Comparison of ENCODE assay signal across 9 cellular contexts in the genomic region with DNA sequence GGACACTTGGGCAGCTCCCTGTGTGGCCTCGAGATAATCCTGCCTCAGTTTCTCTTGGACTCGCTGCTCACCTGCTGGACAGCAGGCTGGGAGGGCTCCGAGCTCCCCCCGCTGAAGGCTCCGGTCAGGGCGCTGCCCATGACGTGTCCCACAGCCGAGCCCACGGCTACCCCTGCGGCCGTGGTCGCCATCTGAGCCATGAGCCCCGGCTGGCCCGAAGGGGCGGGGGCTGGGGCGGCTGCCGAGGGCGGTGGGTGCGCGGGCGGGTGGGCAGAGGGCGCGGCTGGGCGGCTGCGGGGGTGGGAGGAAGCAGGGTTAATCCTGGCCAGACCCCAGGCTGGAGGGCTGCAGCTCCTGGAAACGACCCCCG. TPM values are rescaled to one million over a fixed set of nuclear protein-coding genes. Genes with fewer than 3 reads are reported as not detected.
DNase-seq lines count a peak whose midpoint lies in the region; ATAC-seq, FAIRE-seq and TF ChIP-seq lines count a peak whose summit lies in the region.
"Had no signal": no experiment of that assay in that cellular context is flagged by ENCODE, and none has a peak within 500 bp of the region (broad histone marks: within the 10 kb centered on the region; RNA-seq: fewer than 3 reads in every experiment).

No MANE protein-coding gene starts in this region.

- H3K36me3 ChIP-seq in OCI-LY1 (ENCODE audit: insufficient read depth, low read length) (peaks cover 39% of the 10 kb centered on the region), H1 (ENCODE audit: control insufficient read depth in 2 of 4, insufficient read depth in 4 of 4, low read length in 3 of 4) (no peaks in the 10 kb centered on the region)

- no peak overlapping the region; the same call in 1 of the 2 replicates for H2BK12ac ChIP-seq in H1 (ENCODE audit: low read depth, low read length)

- no peak overlapping the region for H3K56ac ChIP-seq in H1 (replicated peaks; ENCODE audit: insufficient read length, low read depth, low read length)

- DNase-seq in AG10803 (ENCODE audit: low read depth) = no peak
- no peak for DNase-seq in H1 (ENCODE audit: low read depth in 1 of 2, low spot score in 2 of 2)
- no peak for DNase-seq in naive thymus-derived CD8-positive, alpha-beta T cell
- no peak for DNase-seq in NCI-H524 treated with DMSO at 0.1 percent for 48 hours (lab: John Stamatoyannopoulos, UW)
- DNase-seq in GOT3 (lab: John Stamatoyannopoulos, UW) = no peak
- DNase-seq in mesenteric fat pad (ENCODE audit: low spot score) = no peak

- no peak for FAIRE-seq in H1 (lab: Jason Lieb, UNC)

- H3K18ac ChIP-seq in H1 (ENCODE audit: extremely low read depth, low read length) = no peak overlapping the region

- H2BK15ac ChIP-seq in H1 (ENCODE audit: low read length) = no peak overlapping the region

- POLR2A ChIA-PET in H1 (lab: Charles Lee; ENCODE audit: partially characterized antibody) = interaction anchor here (0.6 to 4.5 kb wide), 15 partner anchors 8 to 126 kb away, joined by 3 to 22 read pairs (median 3); a partner anchor contains a TSS
- POLR2A ChIA-PET in naive thymus-derived CD8-positive, alpha-beta T cell (lab: Charles Lee) = interaction anchor here (0.8 to 8.2 kb wide), 9 partner anchors 8 to 90 kb away, joined by 3 to 65 read pairs (median 4); a partner anchor contains a TSS

- H3K79me2 ChIP-seq in OCI-LY1 (ENCODE audit: insufficient read depth, low read length) (peaks cover 3% of the 10 kb centered on the region; the same call in 1 of the 2 replicates), H1 (ENCODE audit: control insufficient read depth in 1 of 2, insufficient read depth in 2 of 2, low read length in 2 of 2) (no peaks in the 10 kb centered on the region)

- peak overlapping the region; percentile 79 for H3K4me2 ChIP-seq in OCI-LY1 (ENCODE audit: low read length)
- H3K4me2 ChIP-seq in H1 (ENCODE audit: insufficient read depth in 1 of 2, low read depth in 2 of 2, low read length in 2 of 2) = peak overlapping the region; percentile 73 to 99

- no peak for TF ChIP-seq EP300 in H1 (IDR thresholded peaks at IDR 0.05; ENCODE audit: borderline replicate concordance in 1 of 2, low read depth in 2 of 2, low read length in 2 of 2)

- no peak for TF ChIP-seq POLR2A in H1 (IDR thresholded peaks at IDR 0.05; ENCODE audit: control extremely low read depth in 1 of 2, low read depth in 2 of 2, low read length in 2 of 2)

- no peaks in the 10 kb centered on the region for H3K27me3 ChIP-seq in OCI-LY1 (ENCODE audit: insufficient read depth, low read length)
- H3K27me3 ChIP-seq in H1 (replicated peaks in 1 of 4; ENCODE audit: control insufficient read depth in 3 of 4, extremely low read depth in 1 of 4, insufficient read depth in 3 of 4, low read length in 3 of 4) = peaks cover 0 to 13% (median 9%) of the 10 kb centered on the region in 4 experiments; a peak in 6 of 7 replicates

- H3K23ac ChIP-seq in H1 (ENCODE audit: insufficient read length) = no peak overlapping the region

- H4K91ac ChIP-seq in H1 (replicated peaks; ENCODE audit: insufficient read length, low read length) = peak overlapping the region; percentile 87

- peaks cover 11% of the 10 kb centered on the region for H3K23me2 ChIP-seq in H1 (ENCODE audit: low read depth, low read length)

- no peaks in the 10 kb centered on the region for H3K27me3 Mint-ChIP-seq in naive thymus-derived CD8-positive, alpha-beta T cell

- H2AFZ ChIP-seq in OCI-LY1 (ENCODE audit: low read length) = no peak overlapping the region
- no peak overlapping the region for H2AFZ ChIP-seq in H1 (ENCODE audit: low read length)

- H3K36me3 Mint-ChIP-seq in naive thymus-derived CD8-positive, alpha-beta T cell = peaks cover 0 to 2% (median 0%) of the 10 kb centered on the region in 3 donors

- H3K4ac ChIP-seq in H1 (replicated peaks; ENCODE audit: insufficient read length, low read depth, low read length) = peak overlapping the region; percentile 48

- CTCF ChIA-PET in H1 (lab: Charles Lee; ENCODE audit: partially characterized antibody) = interaction anchor here (0.7 to 9.6 kb wide), 15 partner anchors 12 to 173 kb away, joined by 3 to 73 read pairs (median 3); a partner anchor contains a TSS

- H3K9ac ChIP-seq in OCI-LY1 (ENCODE audit: low read length) (peak overlapping the region; percentile 88), H1 (replicated peaks in 1 of 4; ENCODE audit: extremely low read depth in 1 of 4, low read depth in 3 of 4, low read length in 3 of 4) (peak overlapping the region in 2 of 4 experiments; percentile 20 to 39; a peak in 1 of 7 replicates)

- H3K4me1 ChIP-seq in OCI-LY1 (ENCODE audit: insufficient read depth, low read length, severe bottlenecking) (peaks cover 74% of the 10 kb centered on the region), H1 (replicated peaks in 1 of 4; ENCODE audit: control insufficient read depth in 3 of 4, insufficient read depth in 4 of 4, low read length in 3 of 4) (peaks cover 0 to 32% (median 21%) of the 10 kb centered on the region in 4 experiments; a peak in 6 of 7 replicates)

- peak overlapping the region; percentile 65 to 90 (median 82) for H3K4me3 Mint-ChIP-seq in naive thymus-derived CD8-positive, alpha-beta T cell

- H3F3A ChIP-seq in OCI-LY1 (ENCODE audit: insufficient read depth, low read length) = no peaks in the 10 kb centered on the region

- H3K79me1 ChIP-seq in H1 (ENCODE audit: low read depth, low read length) = no peaks in the 10 kb centered on the region

- 13% methylated on average over 11 of the region's 27 CpGs; no CpG with 5 or more reads in 1 of the 2 experiments for WGBS in H1 (ENCODE audit: extremely low coverage in 1 of 2, insufficient coverage in 1 of 2, insufficient read length in 1 of 2, insufficient replicate concordance in 2 of 2, low coverage in 1 of 2, low lambda C conversion rate in 2 of 2, missing lambda C conversion rate in 1 of 2), 2 experiments

- peak in 1 of 2 donors; percentile 3 for ATAC-seq in naive thymus-derived CD8-positive, alpha-beta T cell
- ATAC-seq in GM18511 (IDR thresholded peaks at IDR 0.05; ENCODE audit: unreplicated experiment) = no peak

- no peaks in the 10 kb centered on the region for H3K9me3 Mint-ChIP-seq in naive thymus-derived CD8-positive, alpha-beta T cell

- H3K4me3 ChIP-seq in AG10803 (ENCODE audit: low read length) (peak overlapping the region; percentile 74), OCI-LY1 (ENCODE audit: low read depth, low read length, poor library complexity, severe bottlenecking) (peak overlapping the region; percentile 82), H1 (ENCODE audit: extremely low read depth in 1 of 4, insufficient read depth in 2 of 4, low read depth in 3 of 4, low read length in 4 of 4) (peak overlapping the region; percentile 63 to 96 (median 74))

- H4K5ac ChIP-seq in H1 (ENCODE audit: insufficient read length, low read depth, low read length) = no peak overlapping the region

- H4K20me1 ChIP-seq in OCI-LY1 (ENCODE audit: insufficient read depth, low read length) = no peaks in the 10 kb centered on the region
- peaks cover 0 to 16% of the 10 kb centered on the region in 2 experiments for H4K20me1 ChIP-seq in H1 (replicated peaks in 1 of 2; ENCODE audit: control insufficient read depth in 1 of 2, insufficient read depth in 2 of 2, low read length in 2 of 2)

- no peak overlapping the region for H2AK5ac ChIP-seq in H1 (ENCODE audit: low read depth, low read length)

- no peak overlapping the region for H2BK20ac ChIP-seq in H1 (ENCODE audit: low read length)

- peak overlapping the region in 8 of 10 donors; percentile 26 to 90 (median 66) for H3K27ac Mint-ChIP-seq in naive thymus-derived CD8-positive, alpha-beta T cell

- H3K4me1 Mint-ChIP-seq in naive thymus-derived CD8-positive, alpha-beta T cell = peaks cover 17 to 71% (median 59%) of the 10 kb centered on the region in 4 donors

- no peak for TF ChIP-seq RAD21 in H1 (IDR thresholded peaks at IDR 0.05 in 1 of 2, conservative IDR thresholded peaks at IDR 0.05 in 1 of 2; ENCODE audit: low read depth in 2 of 2, low read length in 2 of 2)

- H2BK5ac ChIP-seq in H1 (ENCODE audit: low read depth, low read length) = no peak overlapping the region; the same call in 1 of the 2 replicates

- H2BK120ac ChIP-seq in H1 (replicated peaks; ENCODE audit: low read depth, low read length) = no peak overlapping the region

- H3K27ac ChIP-seq in OCI-LY1 (ENCODE audit: low read depth, low read length, poor library complexity, severe bottlenecking) = peak overlapping the region; percentile 82
- no peak overlapping the region for H3K27ac ChIP-seq in H1 (ENCODE audit: low read depth, low read length)

- no peak overlapping the region for H3K14ac ChIP-seq in H1 (ENCODE audit: insufficient read length)

- H4K8ac ChIP-seq in H1 (ENCODE audit: extremely low read depth, insufficient read depth, low read length) = no peak overlapping the region

- H3K9me2 ChIP-seq in OCI-LY1 (ENCODE audit: low read depth, low read length) = no peaks in the 10 kb centered on the region

- TF ChIP-seq CTCF in AG10803 (conservative IDR thresholded peaks at IDR 0.05; ENCODE audit: low read length) (no peak), OCI-LY1 (IDR thresholded peaks at IDR 0.05; ENCODE audit: low read length) (no peak), H1 (IDR thresholded peaks at IDR 0.05; ENCODE audit: control extremely low read depth in 1 of 3, insufficient read depth in 1 of 3, low read depth in 1 of 3, low read length in 3 of 3) (no peak)

- no peaks in the 10 kb centered on the region for H3K9me3 ChIP-seq in OCI-LY1 (ENCODE audit: low read length)
- no peaks in the 10 kb centered on the region for H3K9me3 ChIP-seq in H1 (ENCODE audit: insufficient read depth in 2 of 2, low read depth in 1 of 2, low read length in 1 of 2)

RNA-seq across cellular contexts. Expression of a gene that starts 0.5 kb away (rescaled TPM):
- 94.5 and 104 TPM in 2 replicates for total RNA-seq in H1 (2021; fragmentation: NEBNext Ultra II Directional; extraction: Animal tissue kit (Norgen Biotek cat#: 25700))
- polyA plus RNA-seq in H1 (2011; rRNA removed) = 58.3 and 109 TPM in 2 replicates
- 40.4 TPM for polyA plus RNA-seq in H1 (2011; cell fraction: cytosol; rRNA removed)
- polyA plus RNA-seq in H1 (2011; cell fraction: nucleus; rRNA removed) = 99.4 TPM
- 92.7 to 174 TPM (median 154 TPM) in 4 replicates for polyA plus RNA-seq in H1 (2012, experiment 1 of 2)
- 107 TPM for polyA plus RNA-seq in H1 (2012, experiment 2 of 2)
- 237 TPM for polyA plus RNA-seq in H1 (2013, experiment 1 of 2)
- polyA plus RNA-seq in H1 (2013, experiment 2 of 2) = 229 TPM
- polyA minus RNA-seq in H1 (2011; rRNA and poly(A)+ RNA removed) = 30.5 and 40.0 TPM in 2 replicates
- polyA minus RNA-seq in H1 (2011; cell fraction: cytosol; rRNA and poly(A)+ RNA removed) = 61.1 TPM
- polyA minus RNA-seq in H1 (2011; cell fraction: nucleus; rRNA and poly(A)+ RNA removed) = 35.8 TPM
- 10 to 100 TPM; 44.3 to 47.4 TPM for total RNA-seq in naive thymus-derived CD8-positive, alpha-beta T cell
- polyA plus RNA-seq in naive thymus-derived CD8-positive, alpha-beta T cell = 10 to 100 TPM; 26.1 to 37.6 (median 36.0) TPM
- total RNA-seq in mesenteric fat pad = 357 TPM

RNA-seq across cellular contexts. Expression of a gene that starts 4.5 kb away (rescaled TPM):
- 2.3 and 4.9 TPM in 2 replicates for total RNA-seq in H1 (2021; fragmentation: NEBNext Ultra II Directional; extraction: Animal tissue kit (Norgen Biotek cat#: 25700))
- polyA plus RNA-seq in H1 (2011; rRNA removed) = 4.2 and 6.9 TPM in 2 replicates
- polyA plus RNA-seq in H1 (2011; cell fraction: cytosol; rRNA removed) = 7.1 TPM
- polyA plus RNA-seq in H1 (2011; cell fraction: nucleus; rRNA removed) = 19.9 TPM
- 3.1 to 5.6 TPM (median 4.3 TPM) in 4 replicates for polyA plus RNA-seq in H1 (2012, experiment 1 of 2)
- 4.1 TPM for polyA plus RNA-seq in H1 (2012, experiment 2 of 2)
- polyA plus RNA-seq in H1 (2013, experiment 1 of 2) = 2.6 TPM
- 3.1 TPM for polyA plus RNA-seq in H1 (2013, experiment 2 of 2)
- polyA minus RNA-seq in H1 (2011; rRNA and poly(A)+ RNA removed) = 1.3 and 2.0 TPM in 2 replicates
- polyA minus RNA-seq in H1 (2011; cell fraction: cytosol; rRNA and poly(A)+ RNA removed) = not detected
- polyA minus RNA-seq in H1 (2011; cell fraction: nucleus; rRNA and poly(A)+ RNA removed) = 2.2 TPM
- 1 to 10 TPM; 4.1 to 5.4 TPM for total RNA-seq in naive thymus-derived CD8-positive, alpha-beta T cell
- polyA plus RNA-seq in naive thymus-derived CD8-positive, alpha-beta T cell = 1 to 10 TPM in 1 of 3 donors, under 1 TPM in 2; 0.42 to 1.7 (median 0.81) TPM
- not detected for total RNA-seq in mesenteric fat pad

RNA-seq across cellular contexts. Expression of a gene that starts 5.4 kb away (rescaled TPM):
- 9.6 and 10.2 TPM in 2 replicates for total RNA-seq in H1 (2021; fragmentation: NEBNext Ultra II Directional; extraction: Animal tissue kit (Norgen Biotek cat#: 25700))
- polyA plus RNA-seq in H1 (2011; rRNA removed) = 18.3 and 29.7 TPM in 2 replicates
- polyA plus RNA-seq in H1 (2011; cell fraction: cytosol; rRNA removed) = 18.5 TPM
- polyA plus RNA-seq in H1 (2011; cell fraction: nucleus; rRNA removed) = 34.3 TPM
- 5.6 to 13.4 TPM (median 10.3 TPM) in 4 replicates for polyA plus RNA-seq in H1 (2012, experiment 1 of 2)
- polyA plus RNA-seq in H1 (2012, experiment 2 of 2) = 9.7 TPM
- 7.1 TPM for polyA plus RNA-seq in H1 (2013, experiment 1 of 2)
- polyA plus RNA-seq in H1 (2013, experiment 2 of 2) = 7.1 TPM
- polyA minus RNA-seq in H1 (2011; rRNA and poly(A)+ RNA removed) = 11.1 and 12.8 TPM in 2 replicates
- polyA minus RNA-seq in H1 (2011; cell fraction: cytosol; rRNA and poly(A)+ RNA removed) = 6.0 TPM
- polyA minus RNA-seq in H1 (2011; cell fraction: nucleus; rRNA and poly(A)+ RNA removed) = 9.4 TPM
- 1 to 10 TPM; 3.8 TPM for total RNA-seq in naive thymus-derived CD8-positive, alpha-beta T cell
- polyA plus RNA-seq in naive thymus-derived CD8-positive, alpha-beta T cell = 1 to 10 TPM; 2.1 to 6.5 (median 2.8) TPM
- total RNA-seq in mesenteric fat pad = 5.7 TPM

RNA-seq across cellular contexts. Expression of a gene that starts 13.1 kb away (rescaled TPM):
- total RNA-seq in H1 (2021; fragmentation: NEBNext Ultra II Directional; extraction: Animal tissue kit (Norgen Biotek cat#: 25700)) = 0.52 and 0.77 TPM in 2 replicates
- polyA plus RNA-seq in H1 (2011; rRNA removed) = 4.0 and 4.6 TPM in 2 replicates
- polyA plus RNA-seq in H1 (2011; cell fraction: cytosol; rRNA removed) = 1.8 TPM
- polyA plus RNA-seq in H1 (2011; cell fraction: nucleus; rRNA removed) = 1.6 TPM
- polyA plus RNA-seq in H1 (2012, experiment 1 of 2) = 0.51 to 1.8 TPM (median 0.82 TPM) in 3 of 4 replicates, not detected in the other
- 1.7 TPM for polyA plus RNA-seq in H1 (2012, experiment 2 of 2)
- polyA plus RNA-seq in H1 (2013, experiment 1 of 2) = 0.99 TPM
- 1.3 TPM for polyA plus RNA-seq in H1 (2013, experiment 2 of 2)
- 0.98 and 1.1 TPM in 2 replicates for polyA minus RNA-seq in H1 (2011; rRNA and poly(A)+ RNA removed)
- polyA minus RNA-seq in H1 (2011; cell fraction: cytosol; rRNA and poly(A)+ RNA removed) = 2.9 TPM
- polyA minus RNA-seq in H1 (2011; cell fraction: nucleus; rRNA and poly(A)+ RNA removed) = 2.1 TPM
- total RNA-seq in naive thymus-derived CD8-positive, alpha-beta T cell = 1 to 10 TPM; 1.8 to 3.3 TPM
- under 1 TPM in 2 of 3 donors, not detected in 1; 0.80 to 0.92 TPM for polyA plus RNA-seq in naive thymus-derived CD8-positive, alpha-beta T cell
- total RNA-seq in mesenteric fat pad = not detected
- total RNA-seq: pulmonary artery endothelial cell had no signal

RNA-seq across cellular contexts. Expression of a gene that starts 16.4 kb away (rescaled TPM):
- total RNA-seq in H1 (2021; fragmentation: NEBNext Ultra II Directional; extraction: Animal tissue kit (Norgen Biotek cat#: 25700)) = 2.6 and 3.2 TPM in 2 replicates
- 1.1 and 1.2 TPM in 2 replicates for polyA plus RNA-seq in H1 (2011; rRNA removed)
- polyA plus RNA-seq in H1 (2011; cell fraction: cytosol; rRNA removed) = 0.89 TPM
- polyA plus RNA-seq in H1 (2011; cell fraction: nucleus; rRNA removed) = 2.0 TPM
- 1.2 to 1.7 TPM (median 1.3 TPM) in 4 replicates for polyA plus RNA-seq in H1 (2012, experiment 1 of 2)
- 1.00 TPM for polyA plus RNA-seq in H1 (2012, experiment 2 of 2)
- 1.6 TPM for polyA plus RNA-seq in H1 (2013, experiment 1 of 2)
- polyA plus RNA-seq in H1 (2013, experiment 2 of 2) = 1.5 TPM
- polyA minus RNA-seq in H1 (2011; rRNA and poly(A)+ RNA removed) = 2.6 and 2.7 TPM in 2 replicates
- polyA minus RNA-seq in H1 (2011; cell fraction: cytosol; rRNA and poly(A)+ RNA removed) = 1.5 TPM
- 2.0 TPM for polyA minus RNA-seq in H1 (2011; cell fraction: nucleus; rRNA and poly(A)+ RNA removed)
- 1 to 10 TPM; 6.9 to 7.0 TPM for total RNA-seq in naive thymus-derived CD8-positive, alpha-beta T cell
- under 1 TPM; 0.20 to 0.57 (median 0.47) TPM for polyA plus RNA-seq in naive thymus-derived CD8-positive, alpha-beta T cell
- total RNA-seq in mesenteric fat pad = 7.8 TPM
